Comparison of ENCODE assay signal across 1 cellular context in genomic region chr6:30938730-30939129, GRCh38.
TF ChIP-seq lines count a peak whose summit lies in the region.

No MANE protein-coding gene starts in this region.

TF ChIP-seq in H1, 55 proteins besides CTCF, POLR2A, EP300 and RAD21:
- no peak for TF ChIP-seq SIX5 (IDR thresholded peaks at IDR 0.05; ENCODE audit: low read depth, low read length)
- TF ChIP-seq JUND (IDR thresholded peaks at IDR 0.05; ENCODE audit: low read length) = no peak
- no peak for TF ChIP-seq SAP30 (IDR thresholded peaks at IDR 0.05; ENCODE audit: insufficient read depth, insufficient replicate concordance, low read length)
- no peak for TF ChIP-seq SP2 (IDR thresholded peaks at IDR 0.05; ENCODE audit: low read length)
- TF ChIP-seq HDAC6 (IDR thresholded peaks at IDR 0.05; ENCODE audit: low read depth, low read length) = no peak
- TF ChIP-seq, protein P1, sequence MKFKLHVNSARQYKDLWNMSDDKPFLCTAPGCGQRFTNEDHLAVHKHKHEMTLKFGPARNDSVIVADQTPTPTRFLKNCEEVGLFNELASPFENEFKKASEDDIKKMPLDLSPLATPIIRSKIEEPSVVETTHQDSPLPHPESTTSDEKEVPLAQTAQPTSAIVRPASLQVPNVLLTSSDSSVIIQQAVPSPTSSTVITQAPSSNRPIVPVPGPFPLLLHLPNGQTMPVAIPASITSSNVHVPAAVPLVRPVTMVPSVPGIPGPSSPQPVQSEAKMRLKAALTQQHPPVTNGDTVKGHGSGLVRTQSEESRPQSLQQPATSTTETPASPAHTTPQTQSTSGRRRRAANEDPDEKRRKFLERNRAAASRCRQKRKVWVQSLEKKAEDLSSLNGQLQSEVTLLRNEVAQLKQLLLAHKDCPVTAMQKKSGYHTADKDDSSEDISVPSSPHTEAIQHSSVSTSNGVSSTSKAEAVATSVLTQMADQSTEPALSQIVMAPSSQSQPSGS (IDR thresholded peaks at IDR 0.05; ENCODE audit: low read length) = no peak
- TF ChIP-seq, protein P2, sequence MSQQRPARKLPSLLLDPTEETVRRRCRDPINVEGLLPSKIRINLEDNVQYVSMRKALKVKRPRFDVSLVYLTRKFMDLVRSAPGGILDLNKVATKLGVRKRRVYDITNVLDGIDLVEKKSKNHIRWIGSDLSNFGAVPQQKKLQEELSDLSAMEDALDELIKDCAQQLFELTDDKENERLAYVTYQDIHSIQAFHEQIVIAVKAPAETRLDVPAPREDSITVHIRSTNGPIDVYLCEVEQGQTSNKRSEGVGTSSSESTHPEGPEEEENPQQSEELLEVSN (IDR thresholded peaks at IDR 0.05) = no peak
- TF ChIP-seq KDM5A (IDR thresholded peaks at IDR 0.05; ENCODE audit: low read length) = no peak
